ENCODE assay signal across 8 cellular contexts in the genomic region with DNA sequence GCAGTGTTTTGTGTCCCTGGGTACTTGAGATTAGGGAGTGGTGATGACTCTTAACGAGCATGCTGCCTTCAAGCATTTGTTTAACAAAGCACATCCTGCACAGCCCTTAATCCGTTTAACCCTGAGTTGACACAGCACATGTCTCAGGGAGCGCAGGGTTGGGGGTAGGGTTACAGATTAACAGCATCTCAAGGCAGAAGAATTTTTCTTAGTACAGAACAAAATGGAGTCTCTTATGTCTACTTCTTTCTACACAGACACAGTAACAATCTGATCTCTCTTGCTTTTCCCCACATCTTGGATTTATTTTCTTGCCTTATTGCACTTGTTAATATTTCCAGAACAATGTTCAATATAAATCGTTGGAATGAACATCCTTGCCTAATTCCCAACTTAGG.
A peak's percentile ranks its signal among the peaks of the same experiment; 100 is the strongest.
DNase-seq lines count a peak whose midpoint lies in the region; ATAC-seq and TF ChIP-seq lines count a peak whose summit lies in the region.
"Not testable (repeated sequence)": the region's sequence is repeated elsewhere in the genome, so short reads cannot be mapped to it uniquely, and the experiment has no call there.

No MANE protein-coding gene starts in this region.

- H4K20me1 ChIP-seq in GM23338 (replicated peaks; ENCODE audit: insufficient read depth): not testable (repeated sequence)

- not testable (repeated sequence) for H3K9me3 ChIP-seq in WERI-Rb-1 (ENCODE audit: severe bottlenecking)

- H3K4me3 ChIP-seq in GM23338: peak overlapping the region; percentile 20; the same call in 1 of the 2 replicates
- H3K4me3 ChIP-seq in WERI-Rb-1 (ENCODE audit: low read depth, low read length): not testable (repeated sequence)

- H3K27me3 ChIP-seq in GM23338 (ENCODE audit: insufficient read depth): not testable (repeated sequence)
- H3K27me3 ChIP-seq in WERI-Rb-1 (ENCODE audit: insufficient read depth, low read depth, severe bottlenecking): peaks cover 13% of the 10 kb centered on the region

- not testable (repeated sequence) for H3K36me3 ChIP-seq in GM23338 (ENCODE audit: insufficient read depth); WERI-Rb-1

- not testable (repeated sequence) for H3K79me2 ChIP-seq in GM23338 (replicated peaks; ENCODE audit: insufficient read depth)

- DNase-seq in GM23338 (ENCODE audit: low spot score) (peak; percentile 47), KBM-7 (peak; percentile 9), NCI-H82 treated with DMSO at 0.1 percent for 48 hours (lab: John Stamatoyannopoulos, UW; ENCODE audit: unreplicated experiment) (peak; percentile 57), WERI-Rb-1 (peak; percentile 52), nephron progenitor cell (peak; percentile 16)
- DNase-seq in endothelial cell (ENCODE audit: low spot score); type B pancreatic cell (ENCODE audit: extremely low spot score, unreplicated experiment): not testable (repeated sequence)

- not testable (repeated sequence) for H3K27me3 Mint-ChIP-seq in GM23338 (ENCODE audit: insufficient read depth, low read depth, poor library complexity); endothelial cell (ENCODE audit: unreplicated experiment); nephron progenitor cell (ENCODE audit: low read depth, poor library complexity)
- H3K27me3 Mint-ChIP-seq in type B pancreatic cell: peaks cover 23% of the 10 kb centered on the region

- H3K4me2 ChIP-seq in GM23338: peak overlapping the region; percentile 58

- H3K4me1 Mint-ChIP-seq in GM23338 (peaks cover 23% of the 10 kb centered on the region; the same call in 2 of the 3 replicates), nephron progenitor cell (peaks cover 19% of the 10 kb centered on the region)
- not testable (repeated sequence) for H3K4me1 Mint-ChIP-seq in endothelial cell (ENCODE audit: unreplicated experiment); type B pancreatic cell (ENCODE audit: unreplicated experiment)

- H3K36me3 Mint-ChIP-seq in GM23338 (ENCODE audit: low read depth); endothelial cell (ENCODE audit: low read depth, unreplicated experiment); nephron progenitor cell (ENCODE audit: low read depth); type B pancreatic cell: not testable (repeated sequence)

- not testable (repeated sequence) for H3K4me3 Mint-ChIP-seq in GM23338; endothelial cell (ENCODE audit: unreplicated experiment)
- H3K4me3 Mint-ChIP-seq in nephron progenitor cell (peak overlapping the region; percentile 48), type B pancreatic cell (peak overlapping the region; percentile 47)

- peaks cover 16% of the 10 kb centered on the region for H3K4me1 ChIP-seq in GM23338 (ENCODE audit: insufficient read depth)

- in situ Hi-C loops in KBM-7 (cut with MboI; ENCODE audit: low pct_unique_long_range_greater_than_20kb, low sequenced_read_pairs): not testable (repeated sequence)

- peak overlapping the region; percentile 77 for H3K27ac ChIP-seq in 22Rv1
- H3K27ac ChIP-seq in GM23338 (ENCODE audit: low read depth): 0 out of 2 replicates have a peak overlapping the region, but pooled peaks have one; percentile 41
- not testable (repeated sequence) for H3K27ac ChIP-seq in WERI-Rb-1

- not testable (repeated sequence) for H3K9me2 ChIP-seq in GM23338 (ENCODE audit: insufficient read depth)

- TF ChIP-seq CTCF in 22Rv1 (IDR thresholded peaks at IDR 0.05); GM23338 (conservative IDR thresholded peaks at IDR 0.05; ENCODE audit: low read depth in 2 of 2); WERI-Rb-1 (IDR thresholded peaks at IDR 0.05; ENCODE audit: low read depth, low read length); endothelial cell (IDR thresholded peaks at IDR 0.05; ENCODE audit: unreplicated experiment); nephron progenitor cell (IDR thresholded peaks at IDR 0.05); type B pancreatic cell (conservative IDR thresholded peaks at IDR 0.05): not testable (repeated sequence)

- ATAC-seq in GM23338: not testable (repeated sequence)

- H3F3A ChIP-seq in GM23338 (replicated peaks; ENCODE audit: low read depth): not testable (repeated sequence)

- not testable (repeated sequence) for H3K9me3 Mint-ChIP-seq in GM23338; endothelial cell (ENCODE audit: unreplicated experiment); nephron progenitor cell; type B pancreatic cell

- H3K27ac Mint-ChIP-seq in GM23338, nephron progenitor cell: not testable (repeated sequence)
- peak overlapping the region; percentile 68 for H3K27ac Mint-ChIP-seq in endothelial cell (ENCODE audit: unreplicated experiment)
- H3K27ac Mint-ChIP-seq in type B pancreatic cell: peak overlapping the region; percentile 10

- H2AFZ ChIP-seq in GM23338: not testable (repeated sequence)

TF ChIP-seq in GM23338, 12 proteins besides CTCF, POLR2A, EP300 and RAD21:
- TF ChIP-seq NANOG (IDR thresholded peaks at IDR 0.05; ENCODE audit: borderline replicate concordance): peak; percentile 29; the same call in 1 of the 2 replicates
